Comparison of ENCODE assay signal across 26 cellular contexts in the genomic region with DNA sequence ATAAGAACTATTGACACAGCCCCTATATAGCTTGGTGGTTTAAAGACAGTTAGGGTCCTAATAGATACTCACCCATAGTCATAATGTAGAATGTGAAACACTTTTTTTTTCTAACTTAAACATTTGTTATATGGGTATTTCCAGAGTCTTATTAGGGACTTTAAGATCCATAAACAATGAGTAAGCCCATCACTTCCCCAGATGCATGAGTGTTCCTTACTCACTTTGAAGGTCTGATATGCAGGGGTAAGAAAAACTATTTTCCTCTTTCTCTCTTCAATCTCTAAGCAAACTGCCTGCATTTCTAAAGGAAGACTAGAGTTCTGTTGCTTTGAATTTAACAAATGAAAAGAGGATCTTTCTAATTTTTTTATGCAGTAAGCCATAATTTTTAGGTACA.
DNase-seq lines count a peak whose midpoint lies in the region; ATAC-seq and TF ChIP-seq lines count a peak whose summit lies in the region.
"Had no signal": no experiment of that assay in that cellular context is flagged by ENCODE, and none has a peak within 500 bp of the region (broad histone marks: within the 10 kb centered on the region; RNA-seq: fewer than 3 reads in every experiment).

No MANE protein-coding gene starts in this region.

- CTCF ChIA-PET in MCF 10A (lab: Yijun Ruan, JAX) = interaction anchor here (0.8 kb wide), 1 partner anchor 39 kb away, joined by 3 read pairs; no protein-coding TSS in a partner anchor

- H2AFZ ChIP-seq in GM23338 = no peak overlapping the region

- POLR2A ChIA-PET in MCF 10A (lab: Yijun Ruan, JAX) = no interaction called here

- no peaks in the 10 kb centered on the region for H3K36me3 Mint-ChIP-seq in MCF 10A (ENCODE audit: insufficient read depth, unreplicated experiment)
- H3K36me3 Mint-ChIP-seq in GM23338 (ENCODE audit: low read depth) = no peaks in the 10 kb centered on the region
- H3K36me3 Mint-ChIP-seq: type B pancreatic cell had no signal

- no peaks in the 10 kb centered on the region for H3F3A ChIP-seq in GM23338 (replicated peaks; ENCODE audit: low read depth)

- no peaks in the 10 kb centered on the region for H3K9me3 ChIP-seq in breast epithelium
- H3K9me3 ChIP-seq: adrenal gland, colonic mucosa, Peyer's patch, psoas muscle, SJCRH30 had no signal

- BruUV-seq in MCF 10A (replicated peaks; lab: Mats Ljungman, UMichigan) = no TSS peak

- no peak overlapping the region for H3K4me2 ChIP-seq in GM23338

- H3K4me3 Mint-ChIP-seq in MCF 10A (ENCODE audit: unreplicated experiment) (no peak overlapping the region), GM23338 (no peak overlapping the region)
- H3K4me3 Mint-ChIP-seq: activated CD4-positive, alpha-beta T cell treated with anti-CD3 and anti-CD28 coated beads, Interleukin-2, amount 10 ng/mL, durations not matched to agents 24 days and 14 days; activated T-cell treated with anti-CD3 and anti-CD28 coated beads, Interleukin-2, amount 50 U/mL, for 4 hours; type B pancreatic cell had no signal

- no peaks in the 10 kb centered on the region for H3K27me3 ChIP-seq in breast epithelium
- H3K27me3 ChIP-seq in brain microvascular endothelial cell (replicated peaks) = no peaks in the 10 kb centered on the region
- no peaks in the 10 kb centered on the region for H3K27me3 ChIP-seq in GM23338 (ENCODE audit: insufficient read depth)
- H3K27me3 ChIP-seq: adrenal gland, colonic mucosa, Peyer's patch, SJCRH30 had no signal

- H3K4me3 ChIP-seq in breast epithelium = no peak overlapping the region
- no peak overlapping the region for H3K4me3 ChIP-seq in brain microvascular endothelial cell (ENCODE audit: low read depth, low read length)
- no peak overlapping the region for H3K4me3 ChIP-seq in GM23338
- H3K4me3 ChIP-seq: adrenal gland, colonic mucosa, GM12878, lung, Peyer's patch, psoas muscle, SJCRH30, skin epidermis had no signal

- no peak overlapping the region for H3K27ac Mint-ChIP-seq in MCF 10A (ENCODE audit: low read depth, unreplicated experiment)
- H3K27ac Mint-ChIP-seq in GM23338 = no peak overlapping the region; the same call in 1 of the 2 replicates
- H3K27ac Mint-ChIP-seq: activated CD4-positive, alpha-beta T cell treated with anti-CD3 and anti-CD28 coated beads, Interleukin-2, amount 10 ng/mL, durations not matched to agents 24 days and 14 days; type B pancreatic cell had no signal

- H3K27me3 Mint-ChIP-seq in MCF 10A (ENCODE audit: insufficient read depth, unreplicated experiment) (no peaks in the 10 kb centered on the region), GM23338 (ENCODE audit: insufficient read depth, low read depth, poor library complexity) (peaks cover 3% of the 10 kb centered on the region)
- H3K27me3 Mint-ChIP-seq: activated CD4-positive, alpha-beta T cell treated with anti-CD3 and anti-CD28 coated beads, Interleukin-2, amount 10 ng/mL, durations not matched to agents 24 days and 14 days; type B pancreatic cell had no signal

- no peaks in the 10 kb centered on the region for H3K79me2 ChIP-seq in GM23338 (replicated peaks; ENCODE audit: insufficient read depth)

- H3K4me1 ChIP-seq in breast epithelium (no peaks in the 10 kb centered on the region), GM23338 (ENCODE audit: insufficient read depth) (peaks cover 7% of the 10 kb centered on the region; the same call in 1 of the 2 replicates)
- H3K4me1 ChIP-seq: adrenal gland, colonic mucosa, Peyer's patch, psoas muscle, SJCRH30 had no signal

- intact Hi-C loops in MCF 10A (cut with micrococcal nuclease) = no loop called here
- intact Hi-C loops in breast epithelium (cut with DNase I; ENCODE audit: low total_unique reads) = no loop called here

- no peak for ATAC-seq in GM19351 (IDR thresholded peaks at IDR 0.05; ENCODE audit: unreplicated experiment)
- no peak for ATAC-seq in GM23338
- ATAC-seq in HG03469 (IDR thresholded peaks at IDR 0.05; ENCODE audit: unreplicated experiment) = no peak
- ATAC-seq: activated T-cell treated with anti-CD3 and anti-CD28 coated beads, Interleukin-2, amount 50 U/mL, for 4 hours; esophagus mucosa; GM12878; psoas muscle had no signal

- H4K20me1 ChIP-seq in GM23338 (replicated peaks; ENCODE audit: insufficient read depth) = no peaks in the 10 kb centered on the region

- no peak for TF ChIP-seq CTCF in MCF 10A (IDR thresholded peaks at IDR 0.05; ENCODE audit: unreplicated experiment)
- TF ChIP-seq CTCF in breast epithelium (IDR thresholded peaks at IDR 0.05) = no peak
- no peak for TF ChIP-seq CTCF in brain microvascular endothelial cell (IDR thresholded peaks at IDR 0.05; ENCODE audit: low read depth, low read length, missing control alignments)
- no peak for TF ChIP-seq CTCF in GM23338 (conservative IDR thresholded peaks at IDR 0.05; ENCODE audit: low read depth in 2 of 2)

- TF ChIP-seq POLR2A in breast epithelium (IDR thresholded peaks at IDR 0.05) = no peak

- H3K9me3 Mint-ChIP-seq in MCF 10A (ENCODE audit: unreplicated experiment) = no peaks in the 10 kb centered on the region
- H3K9me3 Mint-ChIP-seq in GM23338 = no peaks in the 10 kb centered on the region
- H3K9me3 Mint-ChIP-seq: activated CD4-positive, alpha-beta T cell treated with anti-CD3 and anti-CD28 coated beads, Interleukin-2, amount 10 ng/mL, durations not matched to agents 24 days and 14 days; activated T-cell treated with anti-CD3 and anti-CD28 coated beads, Interleukin-2, amount 50 U/mL, for 4 hours; type B pancreatic cell had no signal

- 0 out of 2 replicates have a peak, but pooled peaks cover 4% of the 10 kb centered on the region for H3K9me2 ChIP-seq in GM23338 (ENCODE audit: insufficient read depth)

- H3K27ac ChIP-seq in breast epithelium (no peak overlapping the region), brain microvascular endothelial cell (peak overlapping the region; percentile 58), GM23338 (ENCODE audit: low read depth) (no peak overlapping the region)
- H3K27ac ChIP-seq: adrenal gland, colonic mucosa, Peyer's patch, psoas muscle, SJCRH30, skin epidermis had no signal

- in situ Hi-C loops in brain microvascular endothelial cell (cut with HindIII; ENCODE audit: low pct_ligation_motif_present, low sequenced_read_pairs) = no loop called here

- H3K4me1 Mint-ChIP-seq in MCF 10A (ENCODE audit: insufficient read depth, unreplicated experiment) (no peaks in the 10 kb centered on the region), GM23338 (peaks cover 11% of the 10 kb centered on the region; the same call in 2 of the 3 replicates)
- H3K4me1 Mint-ChIP-seq: activated CD4-positive, alpha-beta T cell treated with anti-CD3 and anti-CD28 coated beads, Interleukin-2, amount 10 ng/mL, durations not matched to agents 24 days and 14 days had no signal

- peak; percentile 2 for DNase-seq in MCF 10A (ENCODE audit: unreplicated experiment)
- no peak for DNase-seq in breast epithelium (ENCODE audit: low spot score in 2 of 2)
- DNase-seq in brain microvascular endothelial cell = no peak
- DNase-seq in kidney tubule cell (ENCODE audit: low spot score) = peak; percentile 59
- DNase-seq in GM23338 (ENCODE audit: low spot score) = no peak
- DNase-seq in hippocampal formation (lab: John Stamatoyannopoulos, UW) = no peak
- DNase-seq: 8988T; activated CD4-positive, alpha-beta T cell treated with anti-CD3 and anti-CD28 coated beads, Interleukin-2, amount 10 ng/mL, durations not matched to agents 24 days and 14 days; activated T-cell treated with anti-CD3 and anti-CD28 coated beads, Interleukin-2, amount 50 U/mL, for 4 hours; adrenal gland; colonic mucosa; DMS79 treated with DMSO at 0.1 percent for 48 hours; effector memory CD4-positive, alpha-beta T cell; NCI-H146; NCI-H510A; Peyer's patch; psoas muscle; SJCRH30; stimulated activated CD4-positive, alpha-beta T cell treated with anti-CD3 and anti-CD28 coated beads, Interleukin-1b, Interleukin-23, amount 100 ng/mL, for 48 hours had no signal

- H3K36me3 ChIP-seq in breast epithelium (no peaks in the 10 kb centered on the region), brain microvascular endothelial cell (replicated peaks) (no peaks in the 10 kb centered on the region), GM23338 (ENCODE audit: insufficient read depth) (no peaks in the 10 kb centered on the region)
- H3K36me3 ChIP-seq: adrenal gland, colonic mucosa, Peyer's patch, SJCRH30 had no signal

TF ChIP-seq in GM23338, 12 proteins besides CTCF, POLR2A, EP300 and RAD21 (continues in another document):
- TF ChIP-seq, protein P1, sequence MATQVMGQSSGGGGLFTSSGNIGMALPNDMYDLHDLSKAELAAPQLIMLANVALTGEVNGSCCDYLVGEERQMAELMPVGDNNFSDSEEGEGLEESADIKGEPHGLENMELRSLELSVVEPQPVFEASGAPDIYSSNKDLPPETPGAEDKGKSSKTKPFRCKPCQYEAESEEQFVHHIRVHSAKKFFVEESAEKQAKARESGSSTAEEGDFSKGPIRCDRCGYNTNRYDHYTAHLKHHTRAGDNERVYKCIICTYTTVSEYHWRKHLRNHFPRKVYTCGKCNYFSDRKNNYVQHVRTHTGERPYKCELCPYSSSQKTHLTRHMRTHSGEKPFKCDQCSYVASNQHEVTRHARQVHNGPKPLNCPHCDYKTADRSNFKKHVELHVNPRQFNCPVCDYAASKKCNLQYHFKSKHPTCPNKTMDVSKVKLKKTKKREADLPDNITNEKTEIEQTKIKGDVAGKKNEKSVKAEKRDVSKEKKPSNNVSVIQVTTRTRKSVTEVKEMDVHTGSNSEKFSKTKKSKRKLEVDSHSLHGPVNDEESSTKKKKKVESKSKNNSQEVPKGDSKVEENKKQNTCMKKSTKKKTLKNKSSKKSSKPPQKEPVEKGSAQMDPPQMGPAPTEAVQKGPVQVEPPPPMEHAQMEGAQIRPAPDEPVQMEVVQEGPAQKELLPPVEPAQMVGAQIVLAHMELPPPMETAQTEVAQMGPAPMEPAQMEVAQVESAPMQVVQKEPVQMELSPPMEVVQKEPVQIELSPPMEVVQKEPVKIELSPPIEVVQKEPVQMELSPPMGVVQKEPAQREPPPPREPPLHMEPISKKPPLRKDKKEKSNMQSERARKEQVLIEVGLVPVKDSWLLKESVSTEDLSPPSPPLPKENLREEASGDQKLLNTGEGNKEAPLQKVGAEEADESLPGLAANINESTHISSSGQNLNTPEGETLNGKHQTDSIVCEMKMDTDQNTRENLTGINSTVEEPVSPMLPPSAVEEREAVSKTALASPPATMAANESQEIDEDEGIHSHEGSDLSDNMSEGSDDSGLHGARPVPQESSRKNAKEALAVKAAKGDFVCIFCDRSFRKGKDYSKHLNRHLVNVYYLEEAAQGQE (IDR thresholded peaks at IDR 0.05; ENCODE audit: unreplicated experiment) = no peak
- TF ChIP-seq NANOG (IDR thresholded peaks at IDR 0.05; ENCODE audit: borderline replicate concordance) (no peak), ZNF331 (CRISPR knock-in tag; IDR thresholded peaks at IDR 0.05; ENCODE audit: low read depth) (no peak), JUNB (IDR thresholded peaks at IDR 0.05; ENCODE audit: unreplicated experiment) (no peak)

Comparison
In these comparisons a context has a peak if more than half of its experiments do, and no peak if none do; other contexts are left out.
1. DNase-seq: peak in MCF 10A (single experiment) and kidney tubule cell (single experiment); none in breast epithelium (0 of 2), brain microvascular endothelial cell (single experiment), GM23338 (single experiment) and hippocampal formation (0 of 2).